ENCODE assay signal across 10 cellular contexts in genomic region chr3:101988591-101988990, GRCh38.
DNase-seq lines count a peak whose midpoint lies in the region; ATAC-seq and TF ChIP-seq lines count a peak whose summit lies in the region.
"Had no signal": no experiment of that assay in that cellular context is flagged by ENCODE, and none has a peak within 500 bp of the region (broad histone marks: within the 10 kb centered on the region; RNA-seq: fewer than 3 reads in every experiment).

No MANE protein-coding gene starts in this region.

- ATAC-seq in HG02981 (IDR thresholded peaks at IDR 0.05; ENCODE audit: unreplicated experiment) = peak; percentile 31
- ATAC-seq in stimulated activated naive CD8-positive, alpha-beta T cell treated with anti-CD3 and anti-CD28 coated beads, Interleukin-15, Interleukin-2, amounts not matched to agents 100 U/mL and 50 U/mL, for 24 hours = peak; percentile 83

- no peak overlapping the region for H3K4me3 ChIP-seq in breast epithelium

- no peaks in the 10 kb centered on the region for H3K9me3 ChIP-seq in breast epithelium

- H3K4me1 ChIP-seq in breast epithelium = no peaks in the 10 kb centered on the region
- H3K4me1 ChIP-seq: parathyroid adenoma had no signal

- H3K27me3 ChIP-seq in breast epithelium = no peaks in the 10 kb centered on the region

- no peaks in the 10 kb centered on the region for H3K9me3 Mint-ChIP-seq in MCF 10A (ENCODE audit: unreplicated experiment)

- CTCF ChIA-PET in MCF 10A (lab: Yijun Ruan, JAX) = interaction anchor here (0.6 kb wide), 1 partner anchor 20 kb away, joined by 5 read pairs; no protein-coding TSS in a partner anchor

- no peak for TF ChIP-seq CTCF in MCF 10A (IDR thresholded peaks at IDR 0.05; ENCODE audit: unreplicated experiment)
- TF ChIP-seq CTCF in breast epithelium (IDR thresholded peaks at IDR 0.05) = no peak

- DNase-seq in MCF 10A (ENCODE audit: unreplicated experiment) (peak; percentile 30), breast epithelium (ENCODE audit: low spot score in 2 of 2) (no peak), mesenteric fat pad (ENCODE audit: low spot score) (no peak), NCI-H82 (lab: John Stamatoyannopoulos, UW) (no peak), SW 1271 (lab: John Stamatoyannopoulos, UW) (no peak)
- DNase-seq in activated CD4-positive, alpha-beta T cell treated with anti-CD3 and anti-CD28 coated beads, Interleukin-2, amount 50 U/mL, for 48 hours = peak; percentile 16 to 26
- DNase-seq in stimulated activated naive CD8-positive, alpha-beta T cell treated with anti-CD3 and anti-CD28 coated beads, Interleukin-15, Interleukin-2, amounts not matched to agents 100 U/mL and 50 U/mL, for 24 hours = peak; percentile 29
- DNase-seq: NCI-H2227 treated with DMSO at 0.1 percent for 48 hours had no signal

- no peak overlapping the region for H3K27ac Mint-ChIP-seq in MCF 10A (ENCODE audit: low read depth, unreplicated experiment)

- intact Hi-C loops in MCF 10A (cut with micrococcal nuclease) (no loop called here), breast epithelium (cut with DNase I; ENCODE audit: low total_unique reads) (no loop called here)

- BruUV-seq in MCF 10A (replicated peaks; lab: Mats Ljungman, UMichigan) = no TSS peak

- no peak overlapping the region for H3K4me3 Mint-ChIP-seq in MCF 10A (ENCODE audit: unreplicated experiment)

- H3K27ac ChIP-seq in breast epithelium = no peak overlapping the region
- H3K27ac ChIP-seq: parathyroid adenoma had no signal

- H3K4me1 Mint-ChIP-seq in MCF 10A (ENCODE audit: insufficient read depth, unreplicated experiment) = peaks cover 14% of the 10 kb centered on the region

- no peaks in the 10 kb centered on the region for H3K36me3 Mint-ChIP-seq in MCF 10A (ENCODE audit: insufficient read depth, unreplicated experiment)

- POLR2A ChIA-PET in MCF 10A (lab: Yijun Ruan, JAX) = interaction anchor here (1.4 kb wide), 1 partner anchor 11 kb away, joined by 3 read pairs; no protein-coding TSS in a partner anchor

- no peak for TF ChIP-seq POLR2A in breast epithelium (IDR thresholded peaks at IDR 0.05)

- H3K27me3 Mint-ChIP-seq in MCF 10A (ENCODE audit: insufficient read depth, unreplicated experiment) = no peaks in the 10 kb centered on the region

- no peaks in the 10 kb centered on the region for H3K36me3 ChIP-seq in breast epithelium

Comparison
In these comparisons a context has a peak if more than half of its experiments do, and no peak if none do; other contexts are left out.
1. DNase-seq: peak in MCF 10A (single experiment), activated CD4-positive, alpha-beta T cell treated with anti-CD3 and anti-CD28 coated beads, Interleukin-2, amount 50 U/mL, for 48 hours (2 of 2) and stimulated activated naive CD8-positive, alpha-beta T cell treated with anti-CD3 and anti-CD28 coated beads, Interleukin-15, Interleukin-2, amounts not matched to agents 100 U/mL and 50 U/mL, for 24 hours (single experiment); none in breast epithelium (0 of 2), mesenteric fat pad (single experiment), NCI-H82 (single experiment) and SW 1271 (0 of 2).